In the genomic region with DNA sequence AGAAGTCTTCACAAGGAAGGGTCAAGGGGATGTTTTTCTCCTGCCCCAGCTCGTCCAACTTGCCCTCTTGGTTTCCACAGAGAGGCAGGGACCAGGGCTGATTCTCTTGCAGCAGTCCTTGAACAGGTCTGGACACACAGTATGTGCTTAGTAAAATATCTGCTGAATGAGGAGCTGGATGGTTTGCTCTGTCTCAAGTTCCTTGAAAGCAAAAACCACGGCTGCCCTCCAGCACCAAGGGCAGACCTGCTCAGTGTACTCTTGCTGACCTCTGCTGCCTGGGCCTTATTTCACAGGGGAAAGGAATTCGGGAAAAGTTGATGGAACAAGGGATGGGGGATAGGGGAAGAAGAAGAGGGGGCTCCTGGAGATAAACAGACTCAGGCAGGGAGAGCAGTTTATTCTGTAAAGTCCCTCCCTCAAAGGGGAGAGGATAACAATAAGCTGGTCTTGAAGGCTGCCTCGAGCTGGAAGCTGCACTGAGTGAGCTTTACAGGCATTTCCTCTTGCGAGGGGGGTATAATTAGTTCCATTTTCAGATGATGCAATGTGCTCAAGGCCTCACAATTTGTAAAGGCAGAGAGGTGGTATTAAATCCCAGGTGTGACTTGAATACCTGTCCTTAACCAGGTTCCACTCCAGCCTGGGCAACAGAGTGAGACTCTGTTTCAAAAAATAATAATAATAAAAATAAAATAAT, we compare ENCODE assay signal across 12 cellular contexts. TPM values are rescaled to one million over a fixed set of nuclear protein-coding genes. Genes with fewer than 3 reads are reported as not detected.
DNase-seq lines count a peak whose midpoint lies in the region; ATAC-seq and TF ChIP-seq lines count a peak whose summit lies in the region.
"Had no signal": no experiment of that assay in that cellular context is flagged by ENCODE, and none has a peak within 500 bp of the region (broad histone marks: within the 10 kb centered on the region; RNA-seq: fewer than 3 reads in every experiment).

No MANE protein-coding gene starts in this region.

- peaks cover 92% of the 10 kb centered on the region for H3K4me1 Mint-ChIP-seq in WTC11
- peaks cover 0 to 85% (median 4%) of the 10 kb centered on the region in 7 donors for H3K4me1 Mint-ChIP-seq in naive thymus-derived CD4-positive, alpha-beta T cell

- H3K27me3 Mint-ChIP-seq in WTC11 (ENCODE audit: low read depth), result no peaks in the 10 kb centered on the region
- no peaks in the 10 kb centered on the region for H3K27me3 Mint-ChIP-seq in naive thymus-derived CD4-positive, alpha-beta T cell
- H3K27me3 Mint-ChIP-seq: naive thymus-derived CD8-positive, alpha-beta T cell had no signal

- DNase-seq in NCI-H146 (lab: John Stamatoyannopoulos, UW) (peak; percentile 38), NCI-H146 treated with DMSO at 0.1 percent for 48 hours (lab: John Stamatoyannopoulos, UW; ENCODE audit: unreplicated experiment) (no peak), KBM-7 (peak; percentile 70), WTC11 (ENCODE audit: low spot score) (no peak), UCSD-AML1 (lab: John Stamatoyannopoulos, UW; ENCODE audit: unreplicated experiment) (no peak), heart right ventricle (no peak)
- no peak for DNase-seq in naive thymus-derived CD4-positive, alpha-beta T cell
- DNase-seq: activated CD4-positive, alpha-beta T cell treated with anti-CD3 and anti-CD28 coated beads for 1 hour; naive thymus-derived CD8-positive, alpha-beta T cell; stimulated activated naive CD4-positive, alpha-beta T cell had no signal

- 56 to 68% methylated on average over 5 of the region's 5 CpGs for WGBS in heart right ventricle, 2 donors

- ATAC-seq in WTC11 (no peak), heart right ventricle (no peak), HG02610 (IDR thresholded peaks at IDR 0.05; ENCODE audit: unreplicated experiment) (no peak)
- peak; percentile 37 for ATAC-seq in naive thymus-derived CD4-positive, alpha-beta T cell
- ATAC-seq: naive thymus-derived CD8-positive, alpha-beta T cell had no signal

- intact Hi-C loops in naive thymus-derived CD4-positive, alpha-beta T cell (cut with micrococcal nuclease), result loop anchor here in 1 of 2 donors (1.0 kb wide), 1 partner anchor 10 kb away; the partner anchor contains the start of gene KCNK5
- intact Hi-C loops in heart right ventricle (cut with DNase I), result no loop called here

- no peak overlapping the region for H3K27ac ChIP-seq in naive thymus-derived CD4-positive, alpha-beta T cell (ENCODE audit: low read depth, low read length)
- H3K27ac ChIP-seq in heart right ventricle, result no peak overlapping the region

- CTCF ChIA-PET in WTC11 (lab: Charles Lee), result interaction anchor here (0.7 to 7.8 kb wide), 8 partner anchors 10 to 86 kb away, joined by 3 to 78 read pairs (median 5); no protein-coding TSS in a partner anchor
- CTCF ChIA-PET in naive thymus-derived CD4-positive, alpha-beta T cell (lab: Charles Lee), result no interaction called here

- no peak for TF ChIP-seq CTCF in WTC11 (IDR thresholded peaks at IDR 0.05)
- TF ChIP-seq CTCF in heart right ventricle (IDR thresholded peaks at IDR 0.05), result no peak

- H3K36me3 ChIP-seq in naive thymus-derived CD4-positive, alpha-beta T cell (ENCODE audit: control insufficient read depth in 2 of 3, insufficient read depth in 3 of 3, low read length in 3 of 3), result no peaks in the 10 kb centered on the region
- no peaks in the 10 kb centered on the region for H3K36me3 ChIP-seq in heart right ventricle
- H3K36me3 ChIP-seq: HAP-1 had no signal

- H3K27me3 ChIP-seq in naive thymus-derived CD4-positive, alpha-beta T cell (ENCODE audit: control insufficient read depth in 2 of 2, insufficient read depth in 2 of 2, low read length in 2 of 2), result no peaks in the 10 kb centered on the region
- H3K27me3 ChIP-seq in heart right ventricle, result peaks cover 0 to 21% (median 2%) of the 10 kb centered on the region in 7 donors

- POLR2A ChIA-PET in WTC11 (lab: Charles Lee), result no interaction called here
- POLR2A ChIA-PET in naive thymus-derived CD4-positive, alpha-beta T cell (lab: Charles Lee), result no interaction called here

- in situ Hi-C loops in KBM-7 (cut with MboI; ENCODE audit: low pct_unique_long_range_greater_than_20kb, low sequenced_read_pairs), result no loop called here

- no peaks in the 10 kb centered on the region for H3K9me3 ChIP-seq in naive thymus-derived CD4-positive, alpha-beta T cell (ENCODE audit: control insufficient read depth in 2 of 3, low read length in 3 of 3)
- H3K9me3 ChIP-seq in heart right ventricle, result no peaks in the 10 kb centered on the region
- H3K9me3 ChIP-seq: HAP-1 had no signal

- no peak overlapping the region for H3K4me3 ChIP-seq in naive thymus-derived CD4-positive, alpha-beta T cell (ENCODE audit: low read length)
- H3K4me3 ChIP-seq in heart right ventricle, result no peak overlapping the region
- H3K4me3 ChIP-seq: HAP-1 had no signal

- H3K36me3 Mint-ChIP-seq in WTC11, result peaks cover 33% of the 10 kb centered on the region
- peaks cover 0 to 25% (median 0%) of the 10 kb centered on the region in 5 donors for H3K36me3 Mint-ChIP-seq in naive thymus-derived CD4-positive, alpha-beta T cell
- H3K36me3 Mint-ChIP-seq: naive thymus-derived CD8-positive, alpha-beta T cell had no signal

- peak overlapping the region; percentile 48; the same call in 1 of the 2 replicates for H3K27ac Mint-ChIP-seq in WTC11
- H3K27ac Mint-ChIP-seq in naive thymus-derived CD4-positive, alpha-beta T cell, result peak overlapping the region in 1 of 9 donors; percentile 76
- H3K27ac Mint-ChIP-seq: naive thymus-derived CD8-positive, alpha-beta T cell had no signal

- no peak overlapping the region for H3K4me3 Mint-ChIP-seq in WTC11
- peak overlapping the region in 1 of 10 donors; percentile 49 for H3K4me3 Mint-ChIP-seq in naive thymus-derived CD4-positive, alpha-beta T cell

- H3K4me1 ChIP-seq in naive thymus-derived CD4-positive, alpha-beta T cell (ENCODE audit: control insufficient read depth in 2 of 2, insufficient read depth in 2 of 2, low read length in 2 of 2), result no peaks in the 10 kb centered on the region
- peaks cover 0 to 7% (median 0%) of the 10 kb centered on the region in 9 donors for H3K4me1 ChIP-seq in heart right ventricle
- H3K4me1 ChIP-seq: HAP-1 had no signal

- no peaks in the 10 kb centered on the region for H3K9me3 Mint-ChIP-seq in WTC11
- H3K9me3 Mint-ChIP-seq in naive thymus-derived CD4-positive, alpha-beta T cell, result peaks cover 0 to 3% (median 0%) of the 10 kb centered on the region in 11 donors
- H3K9me3 Mint-ChIP-seq: naive thymus-derived CD8-positive, alpha-beta T cell had no signal

TF ChIP-seq in WTC11, 78 proteins besides CTCF, POLR2A, EP300 and RAD21:
- TF ChIP-seq FOXP4 (CRISPR knock-in tag; IDR thresholded peaks at IDR 0.05) (no peak), FOXK1 (CRISPR knock-in tag; IDR thresholded peaks at IDR 0.05) (no peak), ZNF232 (CRISPR knock-in tag; IDR thresholded peaks at IDR 0.05) (no peak), HMGA2 (CRISPR knock-in tag; IDR thresholded peaks at IDR 0.05) (no peak), PRDM15 (CRISPR knock-in tag; IDR thresholded peaks at IDR 0.05) (no peak), NFATC4 (CRISPR knock-in tag; IDR thresholded peaks at IDR 0.05) (no peak), ZNF396 (CRISPR knock-in tag; IDR thresholded peaks at IDR 0.05; ENCODE audit: borderline replicate concordance) (no peak)

RNA-seq across cellular contexts. Expression of gene KCNK5, which starts 10.3 kb away (rescaled TPM):
- total RNA-seq in WTC11 (2021) (31.7 to 41.8 TPM (median 34.3 TPM) in 3 replicates), heart right ventricle (1 to 10 TPM in 1 of 10 donors, under 1 TPM in 8, not detected in 1; 0.06 to 1.1 (median 0.21) TPM)
- total RNA-seq in naive thymus-derived CD4-positive, alpha-beta T cell, result 1 to 10 TPM in 1 of 5 experiments, under 1 TPM in 2, not detected in 2; 0.24 to 9.6 (median 0.34) TPM
- polyA plus RNA-seq in naive thymus-derived CD4-positive, alpha-beta T cell, result under 1 TPM in 1 of 2 donors, not detected in 1; 0.20 TPM
- under 1 TPM; 0.33 to 0.66 TPM for polyA plus RNA-seq in heart right ventricle
- polyA plus RNA-seq: naive thymus-derived CD8-positive, alpha-beta T cell had no signal

Comparison
In these comparisons a context has a peak if more than half of its experiments do, and no peak if none do; other contexts are left out.
1. DNase-seq: peak in NCI-H146 (single experiment) and KBM-7 (single experiment); none in NCI-H146 treated with DMSO at 0.1 percent for 48 hours (single experiment), WTC11 (single experiment), naive thymus-derived CD4-positive, alpha-beta T cell (0 of 9), UCSD-AML1 (single experiment) and heart right ventricle (0 of 2).